ENCODE assay signal across 35 cellular contexts in genomic region chr3:114115151-114115550, GRCh38.
"Had no signal": no experiment of that assay in that cellular context is flagged by ENCODE, and none has a peak within 500 bp of the region (broad histone marks: within the 10 kb centered on the region; RNA-seq: fewer than 3 reads in every experiment).

No MANE protein-coding gene starts in this region.

- H3K36me3 Mint-ChIP-seq: activated CD4-positive, alpha-beta memory T cell treated with anti-CD3 and anti-CD28 coated beads for 36 hours; activated CD8-positive, alpha-beta memory T cell treated with anti-CD3 and anti-CD28 coated beads, Interleukin-2, amount 10 ng/mL, durations not matched to agents 7 days and 5 days; activated naive CD4-positive, alpha-beta T cell treated with anti-CD3 and anti-CD28 coated beads, Interleukin-2, amount 50 U/mL, for 24 hours; activated naive CD8-positive, alpha-beta T cell treated with anti-CD3 and anti-CD28 coated beads for 36 hours; brain had no signal

- H3K4me3 Mint-ChIP-seq: activated CD4-positive, alpha-beta memory T cell treated with anti-CD3 and anti-CD28 coated beads for 36 hours; activated CD4-positive, alpha-beta T cell treated with anti-CD3 and anti-CD28 coated beads for 36 hours; activated CD4-positive, alpha-beta T cell treated with anti-CD3 and anti-CD28 coated beads, Interleukin-2, amount 10 ng/mL, durations not matched to agents 24 days and 14 days; activated CD8-positive, alpha-beta memory T cell treated with anti-CD3 and anti-CD28 coated beads, Interleukin-2, amount 10 ng/mL, durations not matched to agents 7 days and 5 days; activated CD8-positive, alpha-beta T cell treated with anti-CD3 and anti-CD28 coated beads, Interleukin-2, amount 10 ng/mL, durations not matched to agents 7 days and 5 days; activated naive CD4-positive, alpha-beta T cell treated with anti-CD3 and anti-CD28 coated beads for 36 hours; activated naive CD4-positive, alpha-beta T cell treated with anti-CD3 and anti-CD28 coated beads, Interleukin-2, amount 50 U/mL, for 24 hours; activated naive CD8-positive, alpha-beta T cell treated with anti-CD3 and anti-CD28 coated beads for 36 hours; activated naive CD8-positive, alpha-beta T cell treated with anti-CD3 and anti-CD28 coated beads, Interleukin-2, amount 50 U/mL, for 24 hours; activated T-helper 1 cell treated with anti-CD3 and anti-CD28 coated beads, Interleukin-12 subunit alpha, Interleukin-12 subunit beta, Interleukin-2, Interleukin-4 antibody, amounts not matched to agents 30 ng/mL and 10 ng/mL and 1 ng/mL, durations not matched to agents 14 hours and 24 hours and 36 hours; brain; T-helper 1 cell treated with Interleukin-12 subunit alpha and Interleukin-12 subunit beta and Interleukin-4 antibody, amounts not matched to agents 30 μg/mL and 1 μg/mL, for 36 hours; T-helper 2 cell treated with Interferon-gamma antibody and Interleukin-4, amounts not matched to agents 5 μg/mL and 100 μg/mL, for 36 hours had no signal

- H3K4me1 ChIP-seq: breast epithelium, colonic mucosa, gastroesophageal sphincter had no signal

- DNase-seq: activated CD4-positive, alpha-beta memory T cell treated with anti-CD3 and anti-CD28 coated beads for 36 hours; activated CD4-positive, alpha-beta T cell treated with anti-CD3 and anti-CD28 coated beads for 36 hours; activated CD4-positive, alpha-beta T cell treated with anti-CD3 and anti-CD28 coated beads, Interleukin-2, amount 10 ng/mL, durations not matched to agents 24 days and 14 days; activated CD4-positive, CD25-positive, alpha-beta regulatory T cell; activated CD4-positive, CD25-positive, alpha-beta regulatory T cell treated with anti-CD3 and anti-CD28 coated beads, Interleukin-2, amount 50 U/mL, for 72 hours; activated CD8-positive, alpha-beta memory T cell treated with anti-CD3 and anti-CD28 coated beads, Interleukin-2, amount 10 ng/mL, durations not matched to agents 7 days and 5 days; activated CD8-positive, alpha-beta memory T cell treated with anti-CD3 and anti-CD28 coated beads, Interleukin-2, amount 50 U/mL, for 4 hours; activated CD8-positive, alpha-beta T cell treated with anti-CD3 and anti-CD28 coated beads, Interleukin-2, amount 10 ng/mL, durations not matched to agents 7 days and 5 days; activated effector memory CD4-positive, alpha-beta T cell treated with anti-CD3 and anti-CD28 coated beads, Interleukin-2, amount 50 U/mL, for 16 hours; activated naive CD4-positive, alpha-beta T cell treated with anti-CD3 and anti-CD28 coated beads for 36 hours; activated naive CD8-positive, alpha-beta T cell treated with anti-CD3 and anti-CD28 coated beads for 36 hours; activated naive CD8-positive, alpha-beta T cell treated with anti-CD3 and anti-CD28 coated beads, Interleukin-2, amount 50 U/mL, for 24 hours; activated T-cell treated with anti-CD3 and anti-CD28 coated beads, Interleukin-2, amount 50 U/mL, for 1 hour; activated T-cell treated with anti-CD3 and anti-CD28 coated beads, Interleukin-2, amount 50 U/mL, for 48 hours; adrenal gland; amygdala; aorta; central memory CD4-positive, alpha-beta T cell; cerebellar nuclear complex; colonic mucosa; effector CD8-positive, alpha-beta T cell; foreskin melanocyte; heart right ventricle; T1000 had no signal

- H3K9me3 ChIP-seq: adrenal gland, breast epithelium, colonic mucosa, gastroesophageal sphincter, heart right ventricle had no signal

- H3K4me2 ChIP-seq: hepatocyte had no signal

- H3K4me3 ChIP-seq: adrenal gland, breast epithelium, cardiac muscle cell, colonic mucosa, gastroesophageal sphincter, heart right ventricle, hepatocyte had no signal

- H3K27ac Mint-ChIP-seq: activated CD4-positive, alpha-beta memory T cell treated with anti-CD3 and anti-CD28 coated beads for 36 hours; activated CD4-positive, alpha-beta T cell treated with anti-CD3 and anti-CD28 coated beads for 36 hours; activated CD4-positive, alpha-beta T cell treated with anti-CD3 and anti-CD28 coated beads, Interleukin-2, amount 10 ng/mL, durations not matched to agents 24 days and 14 days; activated CD8-positive, alpha-beta memory T cell treated with anti-CD3 and anti-CD28 coated beads, Interleukin-2, amount 10 ng/mL, durations not matched to agents 7 days and 5 days; activated CD8-positive, alpha-beta T cell treated with anti-CD3 and anti-CD28 coated beads, Interleukin-2, amount 10 ng/mL, durations not matched to agents 7 days and 5 days; activated naive CD4-positive, alpha-beta T cell treated with anti-CD3 and anti-CD28 coated beads for 36 hours; activated naive CD4-positive, alpha-beta T cell treated with anti-CD3 and anti-CD28 coated beads, Interleukin-2, amount 50 U/mL, for 24 hours; activated naive CD8-positive, alpha-beta T cell treated with anti-CD3 and anti-CD28 coated beads for 36 hours; activated naive CD8-positive, alpha-beta T cell treated with anti-CD3 and anti-CD28 coated beads, Interleukin-2, amount 50 U/mL, for 24 hours; activated T-helper 1 cell treated with anti-CD3 and anti-CD28 coated beads, Interleukin-12 subunit alpha, Interleukin-12 subunit beta, Interleukin-2, Interleukin-4 antibody, amounts not matched to agents 30 ng/mL and 10 ng/mL and 1 ng/mL, durations not matched to agents 14 hours and 24 hours and 36 hours; activated T-helper 2 cell treated with anti-CD3 and anti-CD28 coated beads, Interferon-gamma antibody, Interleukin-2, Interleukin-4, amounts not matched to agents 10 μg/mL and 5 μg/mL and 100 μg/mL, durations not matched to agents 14 hours and 24 hours and 36 hours; brain; T-helper 1 cell treated with Interleukin-12 subunit alpha and Interleukin-12 subunit beta and Interleukin-4 antibody, amounts not matched to agents 30 μg/mL and 1 μg/mL, for 36 hours; T-helper 2 cell treated with Interferon-gamma antibody and Interleukin-4, amounts not matched to agents 5 μg/mL and 100 μg/mL, for 36 hours had no signal

- H3K4me1 Mint-ChIP-seq: activated CD4-positive, alpha-beta T cell treated with anti-CD3 and anti-CD28 coated beads for 36 hours; activated CD4-positive, alpha-beta T cell treated with anti-CD3 and anti-CD28 coated beads, Interleukin-2, amount 10 ng/mL, durations not matched to agents 24 days and 14 days; activated CD8-positive, alpha-beta memory T cell treated with anti-CD3 and anti-CD28 coated beads, Interleukin-2, amount 10 ng/mL, durations not matched to agents 7 days and 5 days; activated naive CD4-positive, alpha-beta T cell treated with anti-CD3 and anti-CD28 coated beads, Interleukin-2, amount 50 U/mL, for 24 hours; activated naive CD8-positive, alpha-beta T cell treated with anti-CD3 and anti-CD28 coated beads for 36 hours; activated naive CD8-positive, alpha-beta T cell treated with anti-CD3 and anti-CD28 coated beads, Interleukin-2, amount 50 U/mL, for 24 hours had no signal

- H3K9me3 Mint-ChIP-seq: activated CD4-positive, alpha-beta memory T cell treated with anti-CD3 and anti-CD28 coated beads for 36 hours; activated naive CD4-positive, alpha-beta T cell treated with anti-CD3 and anti-CD28 coated beads for 36 hours; activated naive CD4-positive, alpha-beta T cell treated with anti-CD3 and anti-CD28 coated beads, Interleukin-2, amount 50 U/mL, for 24 hours; activated naive CD8-positive, alpha-beta T cell treated with anti-CD3 and anti-CD28 coated beads for 36 hours; activated naive CD8-positive, alpha-beta T cell treated with anti-CD3 and anti-CD28 coated beads, Interleukin-2, amount 50 U/mL, for 24 hours; activated T-helper 1 cell treated with anti-CD3 and anti-CD28 coated beads, Interleukin-12 subunit alpha, Interleukin-12 subunit beta, Interleukin-2, Interleukin-4 antibody, amounts not matched to agents 30 ng/mL and 10 ng/mL and 1 ng/mL, durations not matched to agents 14 hours and 24 hours and 36 hours; activated T-helper 2 cell treated with anti-CD3 and anti-CD28 coated beads, Interferon-gamma antibody, Interleukin-2, Interleukin-4, amounts not matched to agents 10 μg/mL and 5 μg/mL and 100 μg/mL, durations not matched to agents 14 hours and 24 hours and 36 hours; T-helper 1 cell treated with Interleukin-12 subunit alpha and Interleukin-12 subunit beta and Interleukin-4 antibody, amounts not matched to agents 30 μg/mL and 1 μg/mL, for 36 hours; T-helper 2 cell treated with Interferon-gamma antibody and Interleukin-4, amounts not matched to agents 5 μg/mL and 100 μg/mL, for 36 hours had no signal

- H3K36me3 ChIP-seq: adrenal gland, breast epithelium, cardiac muscle cell, colonic mucosa, gastroesophageal sphincter, heart right ventricle had no signal

- H2AFZ ChIP-seq: hepatocyte had no signal

- H3K79me2 ChIP-seq: hepatocyte had no signal

- H3K27ac ChIP-seq: adrenal gland, breast epithelium, cardiac muscle cell, colonic mucosa, gastroesophageal sphincter, heart right ventricle, hepatocyte had no signal

- ATAC-seq: activated CD4-positive, alpha-beta T cell treated with anti-CD3 and anti-CD28 coated beads for 36 hours; activated CD8-positive, alpha-beta memory T cell treated with anti-CD3 and anti-CD28 coated beads, Interleukin-2, amount 10 ng/mL, durations not matched to agents 7 days and 5 days; activated CD8-positive, alpha-beta T cell treated with anti-CD3 and anti-CD28 coated beads, Interleukin-2, amount 10 ng/mL, durations not matched to agents 7 days and 5 days; activated naive CD8-positive, alpha-beta T cell treated with anti-CD3 and anti-CD28 coated beads, Interleukin-2, amount 50 U/mL, for 24 hours; esophagus mucosa; gastroesophageal sphincter; heart right ventricle had no signal

- H3K27me3 ChIP-seq: adrenal gland, breast epithelium, cardiac muscle cell, colonic mucosa, gastroesophageal sphincter, heart right ventricle, hepatocyte had no signal
